ENCODE assay signal across 1 cellular context in genomic region chr17:10845388-10845751, GRCh38.
TF ChIP-seq lines count a peak whose summit lies in the region.

No MANE protein-coding gene starts in this region.

TF ChIP-seq in IMR-90, 13 proteins besides CTCF, POLR2A, EP300 and RAD21:
- TF ChIP-seq MXI1 (IDR thresholded peaks at IDR 0.05; ENCODE audit: borderline replicate concordance, low read depth, low read length) = no peak
- TF ChIP-seq RCOR1 (IDR thresholded peaks at IDR 0.05; ENCODE audit: insufficient replicate concordance, low read length) = no peak
- no peak for TF ChIP-seq NFE2L2 (IDR thresholded peaks at IDR 0.05; ENCODE audit: low read depth, low read length)
- TF ChIP-seq BHLHE40 (IDR thresholded peaks at IDR 0.05; ENCODE audit: low read depth, low read length) = no peak
- TF ChIP-seq USF2 (IDR thresholded peaks at IDR 0.05; ENCODE audit: low read depth, low read length) = no peak
- no peak for TF ChIP-seq MAFK (IDR thresholded peaks at IDR 0.05; ENCODE audit: low read depth, low read length)
- no peak for TF ChIP-seq RFX5 (IDR thresholded peaks at IDR 0.05; ENCODE audit: low read depth, low read length)
